ENCODE assay signal across 9 cellular contexts in genomic region chr13:39612023-39612637, GRCh38. TPM values are rescaled to one million over a fixed set of nuclear protein-coding genes. Genes with fewer than 3 reads are reported as not detected.
DNase-seq lines count a peak whose midpoint lies in the region; ATAC-seq and TF ChIP-seq lines count a peak whose summit lies in the region.
"Had no signal": no experiment of that assay in that cellular context is flagged by ENCODE, and none has a peak within 500 bp of the region (broad histone marks: within the 10 kb centered on the region; RNA-seq: fewer than 3 reads in every experiment).

No MANE protein-coding gene starts in this region.

- H3K36me3 Mint-ChIP-seq in activated naive CD8-positive, alpha-beta T cell treated with anti-CD3 and anti-CD28 coated beads for 36 hours, result no peaks in the 10 kb centered on the region

- CTCF ChIA-PET in RWPE1 (lab: Yijun Ruan, JAX), result interaction anchor here (0.7 to 2.8 kb wide), 25 partner anchors 9 to 1955 kb away, joined by 3 to 19 read pairs (median 4); partner anchors contain the start of genes COG6 and LHFPL6

- H3K27me3 Mint-ChIP-seq in activated naive CD8-positive, alpha-beta T cell treated with anti-CD3 and anti-CD28 coated beads for 36 hours, result peaks cover 13% of the 10 kb centered on the region

- peak; percentile 86 for TF ChIP-seq CTCF in RWPE1 (conservative IDR thresholded peaks at IDR 0.05; ENCODE audit: low read depth)
- peak; percentile 77 for TF ChIP-seq CTCF in cardiac muscle cell (IDR thresholded peaks at IDR 0.05; ENCODE audit: low read depth, low read length)

- H3K27ac Mint-ChIP-seq in activated naive CD8-positive, alpha-beta T cell treated with anti-CD3 and anti-CD28 coated beads for 36 hours, result no peak overlapping the region

- POLR2A ChIA-PET in RWPE1 (lab: Yijun Ruan, JAX; ENCODE audit: low non-redundant PET), result no interaction called here

- no peak overlapping the region for H3K27ac ChIP-seq in RWPE1
- no peak overlapping the region for H3K27ac ChIP-seq in cardiac muscle cell

- H3K27me3 ChIP-seq in MG63, result no peaks in the 10 kb centered on the region
- peaks cover 4% of the 10 kb centered on the region for H3K27me3 ChIP-seq in cardiac muscle cell

- no peaks in the 10 kb centered on the region for H3K36me3 ChIP-seq in MG63
- no peaks in the 10 kb centered on the region for H3K36me3 ChIP-seq in cardiac muscle cell

- DNase-seq in GM04504 (ENCODE audit: low read depth) (peak; percentile 46), MG63 (peak; percentile 33), RWPE1 (ENCODE audit: low spot score) (peak; percentile 42), cardiac muscle cell (ENCODE audit: low read depth in 1 of 2, low spot score in 1 of 2) (peak; percentile 84 to 87), renal cortical epithelial cell (ENCODE audit: low read depth) (peak; percentile 75)
- peak; percentile 27 for DNase-seq in activated naive CD8-positive, alpha-beta T cell treated with anti-CD3 and anti-CD28 coated beads for 36 hours

- H3K4me1 Mint-ChIP-seq in activated naive CD8-positive, alpha-beta T cell treated with anti-CD3 and anti-CD28 coated beads for 36 hours, result no peaks in the 10 kb centered on the region
- H3K4me1 Mint-ChIP-seq: central memory CD8-positive, alpha-beta T cell had no signal

- H3K4me1 ChIP-seq in cardiac muscle cell (ENCODE audit: low read depth), result no peaks in the 10 kb centered on the region

- no peak overlapping the region for H3K4me3 Mint-ChIP-seq in activated naive CD8-positive, alpha-beta T cell treated with anti-CD3 and anti-CD28 coated beads for 36 hours
- H3K4me3 Mint-ChIP-seq: central memory CD8-positive, alpha-beta T cell had no signal

- no peak overlapping the region for H3K4me3 ChIP-seq in MG63
- no peak overlapping the region for H3K4me3 ChIP-seq in cardiac muscle cell

- no peaks in the 10 kb centered on the region for H3K9me3 Mint-ChIP-seq in activated naive CD8-positive, alpha-beta T cell treated with anti-CD3 and anti-CD28 coated beads for 36 hours
- H3K9me3 Mint-ChIP-seq: central memory CD8-positive, alpha-beta T cell had no signal

- H3K9me3 ChIP-seq in MG63 (no peaks in the 10 kb centered on the region), cardiac muscle cell (ENCODE audit: low read depth) (no peaks in the 10 kb centered on the region)

- ATAC-seq in GM19463 (IDR thresholded peaks at IDR 0.05; ENCODE audit: unreplicated experiment), result no peak
- no peak for ATAC-seq in GM21447 (IDR thresholded peaks at IDR 0.05; ENCODE audit: unreplicated experiment)

RNA-seq across cellular contexts. Expression of gene LHFPL6, which starts 9.1 kb away (rescaled TPM):
- 71.5 and 77.5 TPM in 2 replicates for total RNA-seq in MG63 (2014; rRNA removed; shearing (Covaris generic); ENCODE audit: low replicate concordance)
- 1 to 10 TPM; 1.5 to 1.6 TPM for total RNA-seq in activated naive CD8-positive, alpha-beta T cell treated with anti-CD3 and anti-CD28 coated beads for 36 hours
- 10.0 and 10.6 TPM in 2 replicates for total RNA-seq in cardiac muscle cell
- 13.5 and 19.2 TPM in 2 replicates for polyA plus RNA-seq in cardiac muscle cell
- total RNA-seq in renal cortical epithelial cell, result 14.1 and 17.9 TPM in 2 replicates

RNA-seq across cellular contexts. Expression of gene COG6, which starts 43.3 kb away (rescaled TPM):
- 19.9 and 21.4 TPM in 2 replicates for total RNA-seq in MG63 (2014; rRNA removed; shearing (Covaris generic); ENCODE audit: low replicate concordance)
- 10 to 100 TPM; 24.8 to 30.0 TPM for total RNA-seq in activated naive CD8-positive, alpha-beta T cell treated with anti-CD3 and anti-CD28 coated beads for 36 hours
- total RNA-seq in cardiac muscle cell (33.5 and 52.6 TPM in 2 replicates), renal cortical epithelial cell (27.0 and 34.7 TPM in 2 replicates)
- polyA plus RNA-seq in cardiac muscle cell, result 21.3 and 29.5 TPM in 2 replicates

Comparison
In these comparisons a context has a peak if more than half of its experiments do, and no peak if none do; other contexts are left out.
1. DNase-seq: peak in every context shown above with its lines; median percentile 86 in cardiac muscle cell; 75 in renal cortical epithelial cell; 46 in GM04504; 42 in RWPE1; 33 in MG63; 27 in activated naive CD8-positive, alpha-beta T cell treated with anti-CD3 and anti-CD28 coated beads for 36 hours.